Comparison of ENCODE assay signal across 21 cellular contexts in the genomic region with DNA sequence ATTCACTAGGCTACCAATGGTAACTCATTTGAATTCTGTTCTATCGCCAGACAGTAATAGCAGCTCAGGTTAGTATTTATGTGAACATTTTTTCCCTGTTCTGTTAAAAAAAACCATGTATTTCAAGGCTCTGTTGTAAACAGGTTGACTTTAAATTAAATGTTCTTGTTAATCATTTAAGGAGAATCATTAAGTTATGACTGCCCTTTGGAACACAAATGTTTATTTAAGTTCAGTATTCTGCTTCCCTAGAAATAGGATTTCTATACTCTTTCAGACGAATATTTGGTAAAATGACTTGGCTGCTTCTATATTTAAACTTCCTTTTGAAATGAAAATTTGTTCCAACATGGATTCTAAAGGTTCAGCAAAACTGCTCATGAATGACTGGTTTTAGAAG.
"Had no signal": no experiment of that assay in that cellular context is flagged by ENCODE, and none has a peak within 500 bp of the region (broad histone marks: within the 10 kb centered on the region; RNA-seq: fewer than 3 reads in every experiment).

No MANE protein-coding gene starts in this region.

- H3K4me1 ChIP-seq: esophagus muscularis mucosa, gastrocnemius medialis, left lung, lower lobe of right lung, tibial artery, upper lobe of right lung, vagina had no signal

- H3K4me3 ChIP-seq: esophagus muscularis mucosa, gastrocnemius medialis, left lung, lower lobe of right lung, tibial artery, upper lobe of right lung, vagina had no signal

- H3K27ac ChIP-seq: epithelial cell of prostate, esophagus muscularis mucosa, gastrocnemius medialis, left lung, lower lobe of right lung, tibial artery, upper lobe of right lung, vagina had no signal

- ATAC-seq: gastrocnemius medialis; left lung; lower lobe of right lung; naive thymus-derived CD8-positive, alpha-beta T cell; right cardiac atrium; stimulated activated effector memory CD8-positive, alpha-beta T cell treated with anti-CD3 and anti-CD28 coated beads, Interleukin-12 subunit alpha, Interleukin-12 subunit beta, amount 100 ng/mL, for 72 hours; upper lobe of right lung had no signal

- H3K27me3 Mint-ChIP-seq: memory B cell; naive thymus-derived CD8-positive, alpha-beta T cell; stimulated activated naive CD8-positive, alpha-beta T cell treated with anti-CD3 and anti-CD28 coated beads, Interleukin-15, Interleukin-2, amounts not matched to agents 100 ng/mL and 50 ng/mL, for 24 hours had no signal

- H3K4me3 Mint-ChIP-seq: memory B cell; mesothelial cell of epicardium; naive thymus-derived CD8-positive, alpha-beta T cell; neural crest cell; stimulated activated effector memory CD8-positive, alpha-beta T cell treated with anti-CD3 and anti-CD28 coated beads, Interleukin-12 subunit alpha, Interleukin-12 subunit beta, amount 100 ng/mL, for 72 hours; stimulated activated naive CD8-positive, alpha-beta T cell treated with anti-CD3 and anti-CD28 coated beads, Interleukin-15, Interleukin-2, amounts not matched to agents 100 ng/mL and 50 ng/mL, for 24 hours had no signal

- H3K27me3 ChIP-seq: esophagus muscularis mucosa, gastrocnemius medialis, left lung, tibial artery, upper lobe of right lung, vagina had no signal

- H3K36me3 ChIP-seq: gastrocnemius medialis, upper lobe of right lung had no signal

- DNase-seq: caudate nucleus; effector memory CD4-positive, alpha-beta T cell; gastrocnemius medialis; glutamatergic neuron; left lung; lower lobe of right lung; naive thymus-derived CD8-positive, alpha-beta T cell; posterior cingulate gyrus; right cardiac atrium; stimulated activated CD4-positive, alpha-beta T cell treated with anti-CD3 and anti-CD28 coated beads, Interleukin-4, amount 100 ng/mL, for 1 hour; stimulated activated CD8-positive, alpha-beta memory T cell treated with anti-CD3 and anti-CD28 coated beads, Interleukin-4, amount 100 ng/mL, for 48 hours; tibial artery; upper lobe of right lung had no signal

- H3K27ac Mint-ChIP-seq: memory B cell; mesothelial cell of epicardium; naive thymus-derived CD8-positive, alpha-beta T cell; stimulated activated effector memory CD8-positive, alpha-beta T cell treated with anti-CD3 and anti-CD28 coated beads, Interleukin-12 subunit alpha, Interleukin-12 subunit beta, amount 100 ng/mL, for 72 hours; stimulated activated naive CD8-positive, alpha-beta T cell treated with anti-CD3 and anti-CD28 coated beads, Interleukin-15, Interleukin-2, amounts not matched to agents 100 ng/mL and 50 ng/mL, for 24 hours had no signal

- H3K4me1 Mint-ChIP-seq: memory B cell; mesothelial cell of epicardium; naive thymus-derived CD8-positive, alpha-beta T cell; neural crest cell; stimulated activated effector memory CD8-positive, alpha-beta T cell treated with anti-CD3 and anti-CD28 coated beads, Interleukin-12 subunit alpha, Interleukin-12 subunit beta, amount 100 ng/mL, for 72 hours had no signal

- H3K36me3 Mint-ChIP-seq: stimulated activated effector memory CD8-positive, alpha-beta T cell treated with anti-CD3 and anti-CD28 coated beads, Interleukin-12 subunit alpha, Interleukin-12 subunit beta, amount 100 ng/mL, for 72 hours had no signal
